In genomic region chr7:111895049-111895448, GRCh38 we compare ENCODE assay signal across 24 cellular contexts.
DNase-seq lines count a peak whose midpoint lies in the region; ATAC-seq, FAIRE-seq and TF ChIP-seq lines count a peak whose summit lies in the region.
"Had no signal": no experiment of that assay in that cellular context is flagged by ENCODE, and none has a peak within 500 bp of the region (broad histone marks: within the 10 kb centered on the region; RNA-seq: fewer than 3 reads in every experiment).

No MANE protein-coding gene starts in this region.

- H3K9me3 Mint-ChIP-seq in endothelial cell (ENCODE audit: unreplicated experiment) = no peaks in the 10 kb centered on the region
- H3K9me3 Mint-ChIP-seq: CD4-positive, alpha-beta memory T cell; CD8-positive, alpha-beta memory T cell had no signal

- H3K9me1 ChIP-seq in K562 (ENCODE audit: control insufficient read depth, insufficient read depth, low read length) = no peaks in the 10 kb centered on the region

- H3K4me3 ChIP-seq in HepG2 (replicated peaks in 1 of 3; ENCODE audit: insufficient read depth in 1 of 3, low read depth in 2 of 3, low read length in 3 of 3) (no peak overlapping the region), right lobe of liver (no peak overlapping the region), K562 (no peak overlapping the region)
- H3K4me3 ChIP-seq: BLaER1, GM12878 had no signal

- H3K9me3 ChIP-seq in HepG2 (ENCODE audit: low read length) (no peaks in the 10 kb centered on the region), right lobe of liver (no peaks in the 10 kb centered on the region), K562 (replicated peaks; ENCODE audit: control insufficient read depth, insufficient read depth, low read depth, low read length) (no peaks in the 10 kb centered on the region)
- H3K9me3 ChIP-seq: BE2C, BLaER1 had no signal

- ATAC-seq in HepG2 = no peak
- ATAC-seq in right lobe of liver = no peak
- ATAC-seq in K562 = no peak
- ATAC-seq: GM12878 had no signal

- DNase-seq in HepG2 (ENCODE audit: low spot score) = no peak
- no peak for DNase-seq in right lobe of liver
- no peak for DNase-seq in K562 (ENCODE audit: extremely low read depth in 1 of 4, low spot score in 3 of 4)
- no peak for DNase-seq in T-helper 1 cell
- DNase-seq in endothelial cell (ENCODE audit: low spot score) = no peak
- DNase-seq: ACHN; BE2C; C1 segment of cervical spinal cord; CD4-positive, alpha-beta memory T cell; CD4-positive, CD25-positive, alpha-beta regulatory T cell; CD8-positive, alpha-beta memory T cell; COR-L47; DMS 273 treated with DMSO at 0.1 percent for 48 hours; DMS153; DMS53; DMS79; EL; GDM1 had no signal

- peaks cover 50% of the 10 kb centered on the region for H3K36me3 Mint-ChIP-seq in endothelial cell (ENCODE audit: low read depth, unreplicated experiment)
- H3K36me3 Mint-ChIP-seq: CD4-positive, alpha-beta memory T cell; CD4-positive, CD25-positive, alpha-beta regulatory T cell; CD8-positive, alpha-beta memory T cell had no signal

- peaks cover under 1% of the 10 kb centered on the region for H3K27me3 Mint-ChIP-seq in endothelial cell (ENCODE audit: unreplicated experiment)
- H3K27me3 Mint-ChIP-seq: CD4-positive, alpha-beta memory T cell; CD4-positive, CD25-positive, alpha-beta regulatory T cell had no signal

- POLR2A ChIA-PET in HepG2 (lab: Yijun Ruan, JAX) = no interaction called here
- POLR2A ChIA-PET in K562 (lab: Yijun Ruan, JAX) = no interaction called here

- H3K4me2 ChIP-seq in HepG2 (ENCODE audit: low read depth, low read length) = no peak overlapping the region
- H3K4me2 ChIP-seq in K562 (ENCODE audit: insufficient read depth, low read length) = no peak overlapping the region
- H3K4me2 ChIP-seq: BLaER1 had no signal

- H3K4me1 Mint-ChIP-seq in endothelial cell (ENCODE audit: unreplicated experiment) = peaks cover 10% of the 10 kb centered on the region
- H3K4me1 Mint-ChIP-seq: CD14-positive monocyte; CD4-positive, alpha-beta memory T cell; CD4-positive, CD25-positive, alpha-beta regulatory T cell; CD8-positive, alpha-beta memory T cell had no signal

- no peak for FAIRE-seq in HepG2 (lab: Jason Lieb, UNC)
- FAIRE-seq in K562 (lab: Jason Lieb, UNC) = no peak
- FAIRE-seq: GM12878, GM12892, GM18507 had no signal

- H3K27ac ChIP-seq in HepG2 (ENCODE audit: extremely low read length, insufficient read depth, low read length) = no peak overlapping the region
- H3K27ac ChIP-seq in right lobe of liver = no peak overlapping the region
- no peak overlapping the region for H3K27ac ChIP-seq in K562 (ENCODE audit: extremely low read depth, low read depth, low read length)
- H3K27ac ChIP-seq: 22Rv1, BLaER1 had no signal

- H4K20me1 ChIP-seq in HepG2 (ENCODE audit: insufficient read depth, low read length) (no peaks in the 10 kb centered on the region), K562 (replicated peaks; ENCODE audit: control insufficient read depth, insufficient read depth, low read length) (no peaks in the 10 kb centered on the region)
- H4K20me1 ChIP-seq: BLaER1 had no signal

- no peak for TF ChIP-seq POLR2A in HepG2 (IDR thresholded peaks at IDR 0.05; ENCODE audit: insufficient read depth in 1 of 2, low read depth in 2 of 2, low read length in 2 of 2)
- TF ChIP-seq POLR2A in right lobe of liver (IDR thresholded peaks at IDR 0.05) = no peak
- TF ChIP-seq POLR2A in K562 (conservative IDR thresholded peaks at IDR 0.05) = no peak

- CTCF ChIA-PET in HepG2 (lab: Yijun Ruan, JAX; ENCODE audit: low intra/inter-chr PET ratio, low total read pairs) = no interaction called here
- CTCF ChIA-PET in K562 (lab: Yijun Ruan, JAX; ENCODE audit: low intra/inter-chr PET ratio) = no interaction called here

- no peak overlapping the region for H3K27ac Mint-ChIP-seq in endothelial cell (ENCODE audit: unreplicated experiment)
- H3K27ac Mint-ChIP-seq: CD14-positive monocyte; CD4-positive, alpha-beta memory T cell; CD4-positive, CD25-positive, alpha-beta regulatory T cell; CD8-positive, alpha-beta memory T cell had no signal

- 99% methylated on average over 2 of the region's 2 CpGs for WGBS in HepG2 (ENCODE audit: low lambda C conversion rate)
- 60% methylated on average over 2 of the region's 2 CpGs for WGBS in right lobe of liver (ENCODE audit: insufficient coverage, low coverage, low lambda C conversion rate, missing lambda C conversion rate)
- WGBS in K562 (ENCODE audit: insufficient coverage, low coverage, missing lambda C conversion rate) = 4% methylated on average over 2 of the region's 2 CpGs

- in situ Hi-C loops in HepG2 (cut with HindIII; ENCODE audit: extremely low pct_ligation_motif_present, low pct_unique_long_range_greater_than_20kb) = no loop called here
- in situ Hi-C loops in K562 (cut with MboI) = no loop called here

- H3K9ac ChIP-seq in HepG2 (ENCODE audit: insufficient read depth, low read depth, low read length) = no peak overlapping the region
- no peak overlapping the region for H3K9ac ChIP-seq in K562 (ENCODE audit: insufficient read depth in 1 of 2, low read depth in 2 of 2, low read length in 2 of 2)
- H3K9ac ChIP-seq: BLaER1 had no signal

- BruUV-seq in HepG2 (replicated peaks; lab: Mats Ljungman, UMichigan) (no TSS peak), K562 (replicated peaks; lab: Mats Ljungman, UMichigan) (no TSS peak)

- H3K36me3 ChIP-seq in HepG2 (replicated peaks in 1 of 2; ENCODE audit: control insufficient read depth in 1 of 2, insufficient read depth in 2 of 2, low read length in 2 of 2) = peaks cover 0 to 30% of the 10 kb centered on the region in 2 experiments; a peak in 3 of 5 replicates
- H3K36me3 ChIP-seq in right lobe of liver = peaks cover 0 to 2% (median 0%) of the 10 kb centered on the region in 4 donors
- no peaks in the 10 kb centered on the region for H3K36me3 ChIP-seq in K562 (ENCODE audit: control insufficient read depth, insufficient read depth, low read length)
- H3K36me3 ChIP-seq: BE2C, BLaER1 had no signal

- H3K4me1 ChIP-seq in HepG2 (ENCODE audit: insufficient read depth, low read length) (no peaks in the 10 kb centered on the region), right lobe of liver (no peaks in the 10 kb centered on the region), K562 (replicated peaks in 1 of 2; ENCODE audit: control insufficient read depth in 2 of 2, insufficient read depth in 2 of 2, low read length in 2 of 2) (no peaks in the 10 kb centered on the region)
- H3K4me1 ChIP-seq: BE2C, BLaER1 had no signal

- no peaks in the 10 kb centered on the region for H3K27me3 ChIP-seq in HepG2 (ENCODE audit: control insufficient read depth in 1 of 2, insufficient read depth in 2 of 2, low read length in 2 of 2)
- no peaks in the 10 kb centered on the region for H3K27me3 ChIP-seq in right lobe of liver
- peaks cover 0 to 5% of the 10 kb centered on the region in 2 experiments; a peak in 2 of 5 replicates for H3K27me3 ChIP-seq in K562 (ENCODE audit: control insufficient read depth in 2 of 2, insufficient read depth in 2 of 2, low read length in 2 of 2)
- H3K27me3 ChIP-seq: BE2C, BLaER1 had no signal

- H2AFZ ChIP-seq in HepG2 (ENCODE audit: low read length) (no peak overlapping the region), K562 (ENCODE audit: low read depth, low read length) (no peak overlapping the region)

- H3K4me3 Mint-ChIP-seq in endothelial cell (ENCODE audit: unreplicated experiment) = no peak overlapping the region
- H3K4me3 Mint-ChIP-seq: CD14-positive monocyte; CD4-positive, alpha-beta memory T cell; CD4-positive, CD25-positive, alpha-beta regulatory T cell; CD8-positive, alpha-beta memory T cell had no signal

- TF ChIP-seq RAD21 in HepG2 (CRISPR knock-in tag; IDR thresholded peaks at IDR 0.05) (no peak), K562 (CRISPR knock-in tag; conservative IDR thresholded peaks at IDR 0.05 in 1 of 2, IDR thresholded peaks at IDR 0.05 in 1 of 2) (no peak)

- H3K79me2 ChIP-seq in HepG2 (ENCODE audit: insufficient read depth, low read length) (no peaks in the 10 kb centered on the region), K562 (ENCODE audit: control insufficient read depth, insufficient read depth, low read length) (no peaks in the 10 kb centered on the region)

- TF ChIP-seq CTCF in HepG2 (CRISPR knock-in tag; IDR thresholded peaks at IDR 0.05) = no peak
- no peak for TF ChIP-seq CTCF in right lobe of liver (IDR thresholded peaks at IDR 0.05)
- TF ChIP-seq CTCF in K562 (IDR thresholded peaks at IDR 0.05 in 2 of 3, conservative IDR thresholded peaks at IDR 0.05 in 1 of 3; ENCODE audit: insufficient read depth in 2 of 3, low read depth in 1 of 3, low read length in 3 of 3) = no peak
- TF ChIP-seq CTCF in endothelial cell (IDR thresholded peaks at IDR 0.05; ENCODE audit: unreplicated experiment) = no peak

- intact Hi-C loops in HepG2 (cut with micrococcal nuclease; ENCODE audit: unreplicated experiment) (no loop called here), right lobe of liver (cut with DNase I) (no loop called here), K562 (cut with micrococcal nuclease) (no loop called here)

- TF ChIP-seq EP300 in HepG2 (IDR thresholded peaks at IDR 0.05; ENCODE audit: low read depth in 2 of 2, low read length in 2 of 2) (no peak), HepG2 (CRISPR knock-in tag; IDR thresholded peaks at IDR 0.05; ENCODE audit: borderline replicate concordance) (no peak), K562 (IDR thresholded peaks at IDR 0.05; ENCODE audit: low read length) (no peak)

TF ChIP-seq in HepG2, 621 proteins besides CTCF, POLR2A, EP300 and RAD21 (continues in another document):
- TF ChIP-seq MAFF (IDR thresholded peaks at IDR 0.05; ENCODE audit: low read depth, low read length) = peak; percentile 79

TF ChIP-seq in K562, 482 proteins besides CTCF, POLR2A, EP300 and RAD21 (continues in another document):
- no peak for TF ChIP-seq SMARCC2 (IDR thresholded peaks at IDR 0.05; ENCODE audit: low read depth)
- TF ChIP-seq SMARCA5 (IDR thresholded peaks at IDR 0.05) = no peak
- TF ChIP-seq ZNF717 (CRISPR knock-in tag; IDR thresholded peaks at IDR 0.05) = no peak
- TF ChIP-seq FOXA3 (CRISPR knock-in tag; conservative IDR thresholded peaks at IDR 0.05 in 1 of 2, IDR thresholded peaks at IDR 0.05 in 1 of 2) = no peak
- no peak for TF ChIP-seq POLR2G (IDR thresholded peaks at IDR 0.05; ENCODE audit: low read depth, low read length)
- no peak for TF ChIP-seq FOXO4 (CRISPR knock-in tag; IDR thresholded peaks at IDR 0.05)
- TF ChIP-seq LCOR (CRISPR knock-in tag; IDR thresholded peaks at IDR 0.05) = no peak

Comparison
In these comparisons a context has a peak if more than half of its experiments do, and no peak if none do; other contexts are left out.
1. Of the 241 proteins assayed by ChIP-seq in both HepG2 and K562: peak only in HepG2: none; only in K562: MAFG; in both: MAFF and MAFK; in neither: 238.